8 cellular contexts compared by ENCODE assay signal in the genomic region with DNA sequence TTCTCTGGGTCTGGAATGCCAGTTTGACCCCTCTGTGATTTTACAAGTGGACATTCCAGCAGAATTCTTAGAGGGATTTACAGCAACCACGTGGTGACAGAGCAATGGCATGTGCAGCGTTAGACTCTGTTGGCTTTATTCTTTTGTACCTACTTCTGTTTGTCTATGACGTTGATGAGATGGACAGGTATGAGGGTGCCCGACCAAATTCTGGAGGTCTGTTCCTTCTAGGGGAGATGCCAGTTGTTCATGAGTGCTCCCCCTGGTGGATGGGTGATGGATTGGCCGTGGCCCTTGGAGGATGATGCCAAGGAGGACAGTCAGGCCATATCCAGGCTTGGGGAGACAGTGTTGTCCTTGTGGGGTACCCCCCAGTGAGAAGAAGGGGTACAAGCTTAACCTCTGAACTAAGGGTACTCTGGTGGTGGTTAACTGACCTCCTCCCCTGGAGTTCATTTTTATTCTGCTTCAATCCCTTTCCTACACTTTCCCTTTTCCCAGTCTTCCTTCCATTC.
DNase-seq lines count a peak whose midpoint lies in the region; ATAC-seq, FAIRE-seq and TF ChIP-seq lines count a peak whose summit lies in the region.

No MANE protein-coding gene starts in this region.

- H3K4me1 ChIP-seq in keratinocyte (ENCODE audit: control insufficient read depth, extremely low read depth, insufficient read depth, low read length) = peaks cover 18% of the 10 kb centered on the region

- dilution Hi-C loops in keratinocyte (cut with MboI; ENCODE audit: extremely low pct_ligation_motif_present, low sequenced_read_pairs) = no loop called here

- no peaks in the 10 kb centered on the region for H3K9me3 ChIP-seq in keratinocyte (ENCODE audit: control insufficient read depth, low read depth, low read length)

- TF ChIP-seq CTCF in RWPE1 (conservative IDR thresholded peaks at IDR 0.05; ENCODE audit: low read depth) (peak; percentile 38), keratinocyte (optimal IDR thresholded peaks at IDR 0.05 in 1 of 3, IDR thresholded peaks at IDR 0.05 in 1 of 3, conservative IDR thresholded peaks at IDR 0.05 in 1 of 3; ENCODE audit: extremely low read depth in 1 of 3, insufficient read depth in 2 of 3, low read length in 3 of 3) (peak; percentile 79 to 86 (median 81))

- no peak for ATAC-seq in sciatic nerve
- no peak for ATAC-seq in GM19324 (IDR thresholded peaks at IDR 0.05; ENCODE audit: low FRiP score, unreplicated experiment)

- peaks cover 2% of the 10 kb centered on the region for H4K20me1 ChIP-seq in keratinocyte (ENCODE audit: control insufficient read depth, extremely low read depth, insufficient read depth, low read length)

- intact Hi-C loops in sciatic nerve (cut with DNase I) = no loop called here

- H3K36me3 ChIP-seq in keratinocyte (ENCODE audit: control insufficient read depth in 2 of 2, extremely low read depth in 1 of 2, insufficient read depth in 2 of 2, low read length in 2 of 2) = peaks cover 4 to 7% of the 10 kb centered on the region in 2 experiments

- FAIRE-seq in keratinocyte (lab: Jason Lieb, UNC) = peak; percentile 17

- POLR2A ChIA-PET in RWPE1 (lab: Yijun Ruan, JAX; ENCODE audit: low non-redundant PET) = no interaction called here

- CTCF ChIA-PET in RWPE1 (lab: Yijun Ruan, JAX) = interaction anchor here (0.7 to 0.8 kb wide), 2 partner anchors 159 to 827 kb away, joined by 3 read pairs; no protein-coding TSS in a partner anchor

- no peak overlapping the region for H2AFZ ChIP-seq in keratinocyte (ENCODE audit: control insufficient read depth, low read length)

- peaks cover 3% of the 10 kb centered on the region for H3K9me1 ChIP-seq in keratinocyte (ENCODE audit: control insufficient read depth, extremely low read depth, insufficient read depth, low read length)

- no peak overlapping the region for H3K27ac ChIP-seq in RWPE1
- H3K27ac ChIP-seq in keratinocyte (ENCODE audit: control insufficient read depth, insufficient read depth, low read length) = no peak overlapping the region

- DNase-seq in SKM-1 (lab: John Stamatoyannopoulos, UW; ENCODE audit: unreplicated experiment) (peak; percentile 19), SKM-1 treated with dmso at 0.1 percent for 144 hours (lab: John Stamatoyannopoulos, UW; ENCODE audit: unreplicated experiment) (no peak), RWPE1 (ENCODE audit: low spot score) (peak; percentile 26), keratinocyte (ENCODE audit: low read depth, low spot score) (no peak), sciatic nerve (ENCODE audit: low spot score) (no peak)
- peak; percentile 44 for DNase-seq in activated gamma-delta T cell treated with anti-CD3 and anti-CD28 coated beads, Interleukin-2, amount 50 U/mL, for 16 hours (ENCODE audit: low read depth)
- DNase-seq in stimulated activated CD8-positive, alpha-beta memory T cell treated with anti-CD3 and anti-CD28 coated beads, Interleukin-4, amount 100 ng/mL, for 24 hours (ENCODE audit: low read depth) = peak; percentile 31

- H3K4me2 ChIP-seq in keratinocyte (ENCODE audit: control insufficient read depth, extremely low read depth, insufficient read depth, low read depth, low read length) = no peak overlapping the region

- H3K4me3 ChIP-seq in keratinocyte (ENCODE audit: control insufficient read depth in 2 of 3, extremely low read depth in 1 of 3, insufficient read depth in 2 of 3, low read depth in 1 of 3, low read length in 3 of 3) = no peak overlapping the region

- no peaks in the 10 kb centered on the region for H3K27me3 ChIP-seq in keratinocyte (ENCODE audit: control insufficient read depth, extremely low read depth, insufficient read depth, low read length)

- no peak overlapping the region for H3K9ac ChIP-seq in keratinocyte (ENCODE audit: control insufficient read depth, extremely low read depth, insufficient read depth, low read length)

- H3K79me2 ChIP-seq in keratinocyte (ENCODE audit: control insufficient read depth, insufficient read depth, low read length) = peaks cover 43% of the 10 kb centered on the region

Comparison
In these comparisons a context has a peak if more than half of its experiments do, and no peak if none do; other contexts are left out.
1. DNase-seq: peak in SKM-1 (single experiment), RWPE1 (single experiment), activated gamma-delta T cell treated with anti-CD3 and anti-CD28 coated beads, Interleukin-2, amount 50 U/mL, for 16 hours (single experiment) and stimulated activated CD8-positive, alpha-beta memory T cell treated with anti-CD3 and anti-CD28 coated beads, Interleukin-4, amount 100 ng/mL, for 24 hours (single experiment); none in SKM-1 treated with dmso at 0.1 percent for 144 hours (single experiment), keratinocyte (single experiment) and sciatic nerve (single experiment).